ENCODE assay signal across 19 cellular contexts in the genomic region with DNA sequence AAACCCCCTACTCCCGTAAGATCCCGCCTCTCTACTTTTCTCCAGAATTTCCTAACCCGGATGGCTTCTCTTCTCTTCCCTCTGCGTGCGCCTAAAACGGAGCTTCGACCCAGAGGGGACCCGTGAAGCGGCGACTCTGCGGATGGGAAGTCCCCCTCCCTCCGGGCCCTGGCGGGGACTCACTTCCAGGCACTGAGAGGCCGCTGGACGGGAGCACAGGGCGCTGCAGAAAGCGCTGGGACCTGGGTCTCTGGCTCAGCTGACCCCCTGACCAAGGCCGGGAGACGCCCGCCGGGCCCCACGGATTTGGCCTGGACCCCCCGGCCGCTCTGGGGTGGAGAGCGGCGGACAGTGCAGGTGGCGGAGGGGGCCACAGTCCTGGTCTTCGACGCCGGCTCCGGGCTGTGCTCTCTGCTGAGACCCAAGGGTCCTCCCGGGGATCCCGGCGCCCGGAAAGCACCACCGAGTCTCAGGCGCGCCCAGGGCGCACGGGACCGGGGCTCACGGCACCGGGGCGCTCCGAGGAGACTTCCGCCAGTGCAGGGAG. TPM values are rescaled to one million over a fixed set of nuclear protein-coding genes. Genes with fewer than 3 reads are reported as not detected.
"Had no signal": no experiment of that assay in that cellular context is flagged by ENCODE, and none has a peak within 500 bp of the region (broad histone marks: within the 10 kb centered on the region; RNA-seq: fewer than 3 reads in every experiment).

No MANE protein-coding gene starts in this region.

- H3K4me1 Mint-ChIP-seq: activated naive CD4-positive, alpha-beta T cell treated with anti-CD3 and anti-CD28 coated beads, Interleukin-2, amount 50 U/mL, for 24 hours; naive thymus-derived CD4-positive, alpha-beta T cell had no signal

- H3K4me3 ChIP-seq: adrenal gland, cardiac muscle cell, gastrocnemius medialis, heart right ventricle, left lung, psoas muscle, thyroid gland, vagina had no signal

- H3K4me3 Mint-ChIP-seq: activated naive CD4-positive, alpha-beta T cell treated with anti-CD3 and anti-CD28 coated beads, Interleukin-2, amount 50 U/mL, for 24 hours had no signal

- H3K9me3 ChIP-seq: adrenal gland, gastrocnemius medialis, heart right ventricle, left lung, psoas muscle, thyroid gland, vagina had no signal

- DNase-seq: activated CD4-positive, CD25-positive, alpha-beta regulatory T cell treated with anti-CD3 and anti-CD28 coated beads, Interleukin-2, amount 50 U/mL, for 72 hours; activated T-cell treated with anti-CD3 and anti-CD28 coated beads for 4 hours; adrenal gland; erythroblast; gastrocnemius medialis; heart right ventricle; islet precursor cell; psoas muscle; stimulated activated CD4-positive, alpha-beta T cell treated with anti-CD3 and anti-CD28 coated beads, Interleukin-12 subunit alpha, Interleukin-12 subunit beta, amount 100 ng/mL, for 4 hours; stimulated activated CD4-positive, alpha-beta T cell treated with anti-CD3 and anti-CD28 coated beads, Interleukin-2, amount 100 ng/mL, for 24 hours; thyroid gland had no signal

- ATAC-seq: gastrocnemius medialis; left lung; naive thymus-derived CD4-positive, alpha-beta T cell; psoas muscle had no signal

- H3K27ac ChIP-seq: adrenal gland, cardiac muscle cell, gastrocnemius medialis, heart right ventricle, left lung, psoas muscle, thyroid gland, vagina had no signal

- H3K27ac Mint-ChIP-seq: activated naive CD4-positive, alpha-beta T cell treated with anti-CD3 and anti-CD28 coated beads, Interleukin-2, amount 50 U/mL, for 24 hours; activated T-helper 2 cell treated with anti-CD3 and anti-CD28 coated beads, Interferon-gamma antibody, Interleukin-2, Interleukin-4, amounts not matched to agents 10 μg/mL and 5 μg/mL and 100 μg/mL, durations not matched to agents 14 hours and 24 hours and 36 hours; naive thymus-derived CD4-positive, alpha-beta T cell had no signal

- H3K36me3 ChIP-seq: adrenal gland, cardiac muscle cell, gastrocnemius medialis, heart right ventricle, left lung, thyroid gland, vagina had no signal

- H3K36me3 Mint-ChIP-seq: activated naive CD4-positive, alpha-beta T cell treated with anti-CD3 and anti-CD28 coated beads, Interleukin-2, amount 50 U/mL, for 24 hours; naive thymus-derived CD4-positive, alpha-beta T cell had no signal

- H3K9me3 Mint-ChIP-seq: activated naive CD4-positive, alpha-beta T cell treated with anti-CD3 and anti-CD28 coated beads, Interleukin-2, amount 50 U/mL, for 24 hours; activated T-helper 2 cell treated with anti-CD3 and anti-CD28 coated beads, Interferon-gamma antibody, Interleukin-2, Interleukin-4, amounts not matched to agents 10 μg/mL and 5 μg/mL and 100 μg/mL, durations not matched to agents 14 hours and 24 hours and 36 hours; naive thymus-derived CD4-positive, alpha-beta T cell had no signal

- H3K4me1 ChIP-seq: adrenal gland, gastrocnemius medialis, psoas muscle had no signal

RNA-seq across cellular contexts. Expression of gene FOXL3, which starts 0.7 kb away (rescaled TPM):
- total RNA-seq: activated T-helper 2 cell treated with anti-CD3 and anti-CD28 coated beads, Interferon-gamma antibody, Interleukin-2, Interleukin-4, amounts not matched to agents 10 μg/mL and 5 μg/mL and 100 μg/mL, durations not matched to agents 14 hours and 24 hours and 36 hours; adrenal gland; cardiac muscle cell; dermis microvascular lymphatic vessel endothelial cell; gastrocnemius medialis; heart right ventricle; left lung; mononuclear cell; naive thymus-derived CD4-positive, alpha-beta T cell; psoas muscle; thyroid gland; vagina had no signal
- polyA plus RNA-seq: adrenal gland; cardiac muscle cell; heart right ventricle; naive thymus-derived CD4-positive, alpha-beta T cell; psoas muscle had no signal
